In genomic region chr1:31668303-31668883, GRCh38 we compare ENCODE assay signal across 21 cellular contexts. TPM values are rescaled to one million over a fixed set of nuclear protein-coding genes. Genes with fewer than 3 reads are reported as not detected.
DNase-seq lines count a peak whose midpoint lies in the region; ATAC-seq and TF ChIP-seq lines count a peak whose summit lies in the region.
"Had no signal": no experiment of that assay in that cellular context is flagged by ENCODE, and none has a peak within 500 bp of the region (broad histone marks: within the 10 kb centered on the region; RNA-seq: fewer than 3 reads in every experiment).

No MANE protein-coding gene starts in this region.

- H3K4me3 Mint-ChIP-seq in brain, result peak overlapping the region in 1 of 5 experiments; percentile 68
- H3K4me3 Mint-ChIP-seq in nephron, result no peak overlapping the region
- H3K4me3 Mint-ChIP-seq: CD4-positive, CD25-positive, alpha-beta regulatory T cell had no signal

- peaks cover 5% of the 10 kb centered on the region for H3K27me3 Mint-ChIP-seq in brain
- peaks cover 9% of the 10 kb centered on the region for H3K27me3 Mint-ChIP-seq in nephron (ENCODE audit: low read depth)

- H3K9me3 ChIP-seq in right cardiac atrium (ENCODE audit: control insufficient read depth, low read length), result no peaks in the 10 kb centered on the region
- no peaks in the 10 kb centered on the region for H3K9me3 ChIP-seq in vagina
- no peaks in the 10 kb centered on the region for H3K9me3 ChIP-seq in adrenal gland (replicated peaks in 1 of 3)
- H3K9me3 ChIP-seq: Caco-2 had no signal

- H3K27ac Mint-ChIP-seq in brain (peak overlapping the region in 4 of 5 experiments; percentile 33 to 97 (median 92)), nephron (peak overlapping the region in 2 of 3 experiments; percentile 94 to 96)

- H3K4me1 Mint-ChIP-seq in brain, result peaks cover 90% of the 10 kb centered on the region
- peaks cover 64% of the 10 kb centered on the region for H3K4me1 Mint-ChIP-seq in nephron

- H3K4me1 ChIP-seq in right cardiac atrium (ENCODE audit: control insufficient read depth, insufficient read depth, low read length), result peaks cover 21% of the 10 kb centered on the region
- peaks cover 83% of the 10 kb centered on the region for H3K4me1 ChIP-seq in vagina
- peaks cover 10 to 13% of the 10 kb centered on the region in 2 donors for H3K4me1 ChIP-seq in adrenal gland (replicated peaks in 1 of 2)
- H3K4me1 ChIP-seq: Caco-2 had no signal

- H3K9me3 Mint-ChIP-seq in brain, result no peaks in the 10 kb centered on the region
- no peaks in the 10 kb centered on the region for H3K9me3 Mint-ChIP-seq in nephron
- H3K9me3 Mint-ChIP-seq: CD4-positive, CD25-positive, alpha-beta regulatory T cell had no signal

- H3K4me3 ChIP-seq in right cardiac atrium (ENCODE audit: low read length), result no peak overlapping the region
- no peak overlapping the region for H3K4me3 ChIP-seq in vagina
- no peak overlapping the region for H3K4me3 ChIP-seq in adrenal gland
- H3K4me3 ChIP-seq: K562, SK-N-MC had no signal

- intact Hi-C loops in right cardiac atrium (cut with DNase I) (loop anchor here (5.0 to 10.0 kb wide), 6 partner anchors 34 to 119 kb away; partner anchors contain the start of gene COL16A1 (in 1 of the 4)), left ventricle myocardium superior (cut with micrococcal nuclease) (loop anchor here (10.0 kb wide), 1 partner anchor 116 kb away; no protein-coding TSS in a partner anchor), vagina (cut with DNase I) (loop anchor here (5.0 kb wide), 2 partner anchors 34 to 49 kb away; partner anchors contain the start of gene COL16A1), adrenal gland (cut with DNase I) (loop anchor here in 1 of 2 donors (10.0 kb wide), 2 partner anchors 46 to 296 kb away; no protein-coding TSS in a partner anchor)

- ATAC-seq in right cardiac atrium, result no peak
- no peak for ATAC-seq in left ventricle myocardium superior
- ATAC-seq: K562 had no signal

- TF ChIP-seq POLR2A in vagina (IDR thresholded peaks at IDR 0.05) (no peak), adrenal gland (IDR thresholded peaks at IDR 0.05) (no peak)

- 67% methylated on average over 11 of the region's 11 CpGs for WGBS in right cardiac atrium
- 69 to 83% (median 76%) methylated on average over 8 to 11 of the region's 11 CpGs for WGBS in adrenal gland, 4 donors

- DNase-seq in right cardiac atrium, result peak in 2 of 3 donors; percentile 46 to 62
- DNase-seq in left ventricle myocardium superior, result no peak
- DNase-seq in vagina (ENCODE audit: extremely low spot score in 2 of 2), result no peak
- no peak for DNase-seq in CD1c-positive myeloid dendritic cell (ENCODE audit: extremely low spot score)
- no peak for DNase-seq in NCI-H146 treated with DMSO at 0.1 percent for 48 hours (lab: John Stamatoyannopoulos, UW; ENCODE audit: unreplicated experiment)
- DNase-seq in adrenal gland, result no peak
- DNase-seq: AML-193; Caco-2; CD4-positive, CD25-positive, alpha-beta regulatory T cell; DMS79 treated with DMSO at 0.1 percent for 48 hours; HCEC 1CT; MV-4-11; NCI-H1417; NCI-H2029; Right ventricle myocardium superior had no signal

- H3K27me3 ChIP-seq in right cardiac atrium (ENCODE audit: control insufficient read depth, insufficient read depth) (no peaks in the 10 kb centered on the region), vagina (no peaks in the 10 kb centered on the region), adrenal gland (no peaks in the 10 kb centered on the region)

- H3K27ac ChIP-seq in right cardiac atrium (ENCODE audit: low read length) (no peak overlapping the region), vagina (peak overlapping the region; percentile 58), adrenal gland (no peak overlapping the region)
- H3K27ac ChIP-seq: HL-60 had no signal

- H3K36me3 Mint-ChIP-seq in brain (no peaks in the 10 kb centered on the region), nephron (ENCODE audit: low read depth) (peaks cover 4% of the 10 kb centered on the region)
- H3K36me3 Mint-ChIP-seq: CD4-positive, CD25-positive, alpha-beta regulatory T cell had no signal

- H3K36me3 ChIP-seq in vagina (no peaks in the 10 kb centered on the region), adrenal gland (replicated peaks in 1 of 2) (no peaks in the 10 kb centered on the region)

- TF ChIP-seq CTCF in brain (conservative IDR thresholded peaks at IDR 0.05) (no peak), nephron (IDR thresholded peaks at IDR 0.05; ENCODE audit: unreplicated experiment in 3 of 3) (no peak), vagina (IDR thresholded peaks at IDR 0.05) (no peak), adrenal gland (IDR thresholded peaks at IDR 0.05) (no peak)

RNA-seq across cellular contexts. Expression of gene PEF1, which starts 23.7 kb away (rescaled TPM):
- total RNA-seq in right cardiac atrium (10 to 100 TPM; 38.6 to 46.0 (median 42.2) TPM), left ventricle myocardium superior (34.1 TPM), vagina (53.3 TPM), adrenal gland (100 to 1,000 TPM in 2 of 8 donors, 10 to 100 TPM in 6; 71.1 to 132 (median 86.5) TPM)
- polyA plus RNA-seq in right cardiac atrium (47.7 TPM), brain (ENCODE audit: insufficient read depth, low read depth, low replicate concordance) (142 TPM), adrenal gland (10 to 100 TPM; 58.2 to 87.1 (median 68.9) TPM)

RNA-seq across cellular contexts. Expression of gene COL16A1, which starts 35.4 kb away (rescaled TPM):
- total RNA-seq in right cardiac atrium (10 to 100 TPM; 40.6 to 50.5 (median 50.3) TPM), left ventricle myocardium superior (16.1 TPM), vagina (82.3 TPM), adrenal gland (10 to 100 TPM; 18.5 to 41.2 (median 26.9) TPM)
- polyA plus RNA-seq in right cardiac atrium (37.4 TPM), brain (ENCODE audit: insufficient read depth, low read depth, low replicate concordance) (4.9 TPM), adrenal gland (100 to 1,000 TPM in 1 of 3 donors, 10 to 100 TPM in 1, 1 to 10 TPM in 1; 6.1 to 129 (median 49.8) TPM)
- total RNA-seq: CD4-positive, CD25-positive, alpha-beta regulatory T cell had no signal
- polyA plus RNA-seq: CD4-positive, CD25-positive, alpha-beta regulatory T cell had no signal

RNA-seq across cellular contexts. Expression of gene HCRTR1, which starts 50.9 kb away (rescaled TPM):
- total RNA-seq in right cardiac atrium (under 1 TPM in 2 of 4 donors, not detected in 2; 0.14 to 0.37 TPM), left ventricle myocardium superior (0.67 TPM), vagina (not detected), adrenal gland (1 to 10 TPM in 2 of 8 donors, under 1 TPM in 1, not detected in 5; 0.98 to 2.8 (median 1.7) TPM)
- polyA plus RNA-seq in right cardiac atrium (0.18 TPM), brain (ENCODE audit: insufficient read depth, low read depth, low replicate concordance) (not detected), adrenal gland (1 to 10 TPM in 1 of 3 donors, under 1 TPM in 2; 0.18 to 3.5 (median 0.67) TPM)
- total RNA-seq: Caco-2; CD4-positive, CD25-positive, alpha-beta regulatory T cell; K562; NCI-H460 had no signal
- polyA plus RNA-seq: CD4-positive, CD25-positive, alpha-beta regulatory T cell; K562 had no signal

Comparison
In these comparisons a context has a peak if more than half of its experiments do, and no peak if none do; other contexts are left out.
1. DNase-seq: peak in right cardiac atrium (2 of 3); none in left ventricle myocardium superior (single experiment), vagina (0 of 2), CD1c-positive myeloid dendritic cell (single experiment), NCI-H146 treated with DMSO at 0.1 percent for 48 hours (single experiment) and adrenal gland (0 of 7).